ENCODE assay signal across 19 cellular contexts in the genomic region with DNA sequence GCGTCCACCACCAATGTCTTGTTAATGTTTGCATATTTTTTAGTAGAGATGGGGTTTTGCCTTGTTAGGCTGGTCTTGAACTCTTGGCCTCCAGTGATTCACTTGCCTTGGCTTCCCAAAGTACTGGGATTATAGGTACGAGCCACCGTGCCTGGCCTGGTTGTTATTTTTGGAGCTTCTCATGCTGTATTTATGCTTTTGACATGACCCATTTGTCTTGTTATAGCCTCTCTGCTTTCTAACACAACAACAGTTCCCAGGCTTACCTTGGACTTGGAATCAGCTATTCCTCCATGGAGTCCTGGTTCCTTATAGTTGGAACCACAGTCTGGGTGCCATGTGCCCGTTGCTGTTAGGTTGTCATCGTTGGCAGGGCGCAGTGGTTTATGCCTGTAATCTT. TPM values are rescaled to one million over a fixed set of nuclear protein-coding genes. Genes with fewer than 3 reads are reported as not detected.
DNase-seq lines count a peak whose midpoint lies in the region; ATAC-seq and TF ChIP-seq lines count a peak whose summit lies in the region.
"Had no signal": no experiment of that assay in that cellular context is flagged by ENCODE, and none has a peak within 500 bp of the region (broad histone marks: within the 10 kb centered on the region; RNA-seq: fewer than 3 reads in every experiment).

No MANE protein-coding gene starts in this region.

- CTCF ChIA-PET in MCF 10A (lab: Yijun Ruan, JAX) = interaction anchor here (0.6 to 1.2 kb wide), 2 partner anchors 13 to 880 kb away, joined by 3 read pairs; no protein-coding TSS in a partner anchor
- CTCF ChIA-PET in CD8-positive, alpha-beta memory T cell (lab: Charles Lee) = no interaction called here
- CTCF ChIA-PET in PC-9 (lab: Charles Lee) = no interaction called here

- no peaks in the 10 kb centered on the region for H4K20me1 ChIP-seq in PC-9 (ENCODE audit: insufficient read depth)

- ATAC-seq in stimulated activated effector memory CD8-positive, alpha-beta T cell treated with anti-CD3 and anti-CD28 coated beads, Interleukin-12 subunit alpha, Interleukin-12 subunit beta, amount 100 ng/mL, for 72 hours = no peak
- ATAC-seq: HepG2 had no signal

- BruUV-seq in MCF 10A (replicated peaks; lab: Mats Ljungman, UMichigan) (no TSS peak), PC-9 (replicated peaks; lab: Mats Ljungman, UMichigan) (no TSS peak)

- H3K36me3 ChIP-seq in breast epithelium (peaks cover 5% of the 10 kb centered on the region), HAP-1 (replicated peaks) (peaks cover 45% of the 10 kb centered on the region), PC-9 (ENCODE audit: low read depth) (peaks cover 21% of the 10 kb centered on the region; the same call in 1 of the 2 replicates)
- H3K36me3 ChIP-seq in CD8-positive, alpha-beta memory T cell (ENCODE audit: insufficient read depth, low read length) = peaks cover 25% of the 10 kb centered on the region

- no peak overlapping the region for H2AFZ ChIP-seq in PC-9

- H3K27me3 Mint-ChIP-seq in MCF 10A (ENCODE audit: insufficient read depth, unreplicated experiment) (no peaks in the 10 kb centered on the region), immature natural killer cell (ENCODE audit: low read depth in 3 of 3) (peaks cover 0 to 2% (median 1%) of the 10 kb centered on the region in 3 donors)
- H3K27me3 Mint-ChIP-seq in CD8-positive, alpha-beta memory T cell = no peaks in the 10 kb centered on the region
- H3K27me3 Mint-ChIP-seq: CD4-positive, alpha-beta T cell had no signal

- no peak for TF ChIP-seq POLR2A in breast epithelium (IDR thresholded peaks at IDR 0.05)

- 0 out of 2 replicates have a peak, but pooled peaks cover 3% of the 10 kb centered on the region for H3K79me2 ChIP-seq in PC-9 (ENCODE audit: low read depth)

- peak overlapping the region; percentile 9 for H3K27ac Mint-ChIP-seq in MCF 10A (ENCODE audit: low read depth, unreplicated experiment)
- H3K27ac Mint-ChIP-seq in CD8-positive, alpha-beta memory T cell = peak overlapping the region in 5 of 8 donors; percentile 16 to 76 (median 69)
- peak overlapping the region in 4 of 6 donors; percentile 8 to 67 (median 22) for H3K27ac Mint-ChIP-seq in immature natural killer cell
- H3K27ac Mint-ChIP-seq in stimulated activated effector memory CD8-positive, alpha-beta T cell treated with anti-CD3 and anti-CD28 coated beads, Interleukin-12 subunit alpha, Interleukin-12 subunit beta, amount 100 ng/mL, for 72 hours = peak overlapping the region; percentile 48
- H3K27ac Mint-ChIP-seq: HFFc6 had no signal

- no peak overlapping the region for H3K4me3 ChIP-seq in breast epithelium
- no peak overlapping the region for H3K4me3 ChIP-seq in CD8-positive, alpha-beta memory T cell (ENCODE audit: low read length)
- no peak overlapping the region for H3K4me3 ChIP-seq in HAP-1
- H3K4me3 ChIP-seq in PC-9 = no peak overlapping the region
- H3K4me3 ChIP-seq: BLaER1 treated with 17β-estradiol and CSF1 and Interleukin-3, amounts not matched to agents 10 nM and 100 nM had no signal

- TF ChIP-seq CTCF in MCF 10A (IDR thresholded peaks at IDR 0.05; ENCODE audit: unreplicated experiment) (no peak), breast epithelium (IDR thresholded peaks at IDR 0.05) (no peak), PC-9 (conservative IDR thresholded peaks at IDR 0.05) (no peak)

- in situ Hi-C loops in HAP-1 (cut with MboI; ENCODE audit: low sequenced_read_pairs) = loop anchor here (25.0 kb wide), 1 partner anchor 804 kb away; no protein-coding TSS in a partner anchor

- POLR2A ChIA-PET in MCF 10A (lab: Yijun Ruan, JAX) = interaction anchor here (0.7 to 1.1 kb wide), 2 partner anchors 9 to 29 kb away, joined by 3 to 4 read pairs; no protein-coding TSS in a partner anchor
- POLR2A ChIA-PET in CD8-positive, alpha-beta memory T cell (lab: Charles Lee) = no interaction called here
- POLR2A ChIA-PET in PC-9 (lab: Charles Lee; ENCODE audit: unreplicated experiment) = no interaction called here

- H3K4me1 Mint-ChIP-seq in MCF 10A (ENCODE audit: insufficient read depth, unreplicated experiment) = peaks cover 6% of the 10 kb centered on the region
- peaks cover under 1 to 11% (median 3%) of the 10 kb centered on the region in 3 donors for H3K4me1 Mint-ChIP-seq in CD8-positive, alpha-beta memory T cell
- peaks cover 3 to 10% of the 10 kb centered on the region in 2 donors for H3K4me1 Mint-ChIP-seq in immature natural killer cell
- peaks cover 1% of the 10 kb centered on the region for H3K4me1 Mint-ChIP-seq in stimulated activated effector memory CD8-positive, alpha-beta T cell treated with anti-CD3 and anti-CD28 coated beads, Interleukin-12 subunit alpha, Interleukin-12 subunit beta, amount 100 ng/mL, for 72 hours

- H3K9me3 Mint-ChIP-seq in MCF 10A (ENCODE audit: unreplicated experiment) (no peaks in the 10 kb centered on the region), immature natural killer cell (no peaks in the 10 kb centered on the region)
- peaks cover 0 to 9% (median 2%) of the 10 kb centered on the region in 5 donors for H3K9me3 Mint-ChIP-seq in CD8-positive, alpha-beta memory T cell
- peaks cover 2% of the 10 kb centered on the region for H3K9me3 Mint-ChIP-seq in stimulated activated effector memory CD8-positive, alpha-beta T cell treated with anti-CD3 and anti-CD28 coated beads, Interleukin-12 subunit alpha, Interleukin-12 subunit beta, amount 100 ng/mL, for 72 hours
- H3K9me3 Mint-ChIP-seq: HFFc6 had no signal

- H3K36me3 Mint-ChIP-seq in MCF 10A (ENCODE audit: insufficient read depth, unreplicated experiment) = peaks cover 88% of the 10 kb centered on the region
- H3K36me3 Mint-ChIP-seq in CD8-positive, alpha-beta memory T cell = peaks cover 16 to 76% (median 26%) of the 10 kb centered on the region in 3 donors
- H3K36me3 Mint-ChIP-seq in immature natural killer cell = peaks cover 32 to 46% (median 40%) of the 10 kb centered on the region in 3 donors
- peaks cover 99% of the 10 kb centered on the region for H3K36me3 Mint-ChIP-seq in stimulated activated effector memory CD8-positive, alpha-beta T cell treated with anti-CD3 and anti-CD28 coated beads, Interleukin-12 subunit alpha, Interleukin-12 subunit beta, amount 100 ng/mL, for 72 hours

- H3K4me3 Mint-ChIP-seq in MCF 10A (ENCODE audit: unreplicated experiment) (no peak overlapping the region), immature natural killer cell (no peak overlapping the region)
- no peak overlapping the region for H3K4me3 Mint-ChIP-seq in CD8-positive, alpha-beta memory T cell
- no peak overlapping the region for H3K4me3 Mint-ChIP-seq in stimulated activated effector memory CD8-positive, alpha-beta T cell treated with anti-CD3 and anti-CD28 coated beads, Interleukin-12 subunit alpha, Interleukin-12 subunit beta, amount 100 ng/mL, for 72 hours
- H3K4me3 Mint-ChIP-seq: CD4-positive, alpha-beta T cell; HFFc6 had no signal

- H3F3A ChIP-seq in PC-9 (ENCODE audit: insufficient read depth, low read depth) = peaks cover 18% of the 10 kb centered on the region

- intact Hi-C loops in MCF 10A (cut with micrococcal nuclease) = no loop called here
- intact Hi-C loops in breast epithelium (cut with DNase I; ENCODE audit: low total_unique reads) = no loop called here
- intact Hi-C loops in PC-9 (cut with micrococcal nuclease; ENCODE audit: unreplicated experiment) = no loop called here

- H3K9me3 ChIP-seq in breast epithelium (no peaks in the 10 kb centered on the region), HAP-1 (no peaks in the 10 kb centered on the region), PC-9 (ENCODE audit: insufficient read depth, low read depth) (no peaks in the 10 kb centered on the region)
- H3K9me3 ChIP-seq in CD8-positive, alpha-beta memory T cell (ENCODE audit: low read length) = no peaks in the 10 kb centered on the region

- no peaks in the 10 kb centered on the region for H3K9me2 ChIP-seq in PC-9 (ENCODE audit: insufficient read depth)

- H3K4me2 ChIP-seq in PC-9 = no peak overlapping the region
- H3K4me2 ChIP-seq: BLaER1 treated with 17β-estradiol and CSF1 and Interleukin-3, amounts not matched to agents 10 nM and 100 nM had no signal

- H3K4me1 ChIP-seq in breast epithelium (no peaks in the 10 kb centered on the region), HAP-1 (no peaks in the 10 kb centered on the region), PC-9 (replicated peaks; ENCODE audit: insufficient read depth) (0 out of 2 replicates have a peak, but pooled peaks cover 8% of the 10 kb centered on the region)
- H3K4me1 ChIP-seq in CD8-positive, alpha-beta memory T cell (ENCODE audit: insufficient read depth, low read length) = no peaks in the 10 kb centered on the region
- H3K4me1 ChIP-seq: BLaER1 treated with 17β-estradiol and CSF1 and Interleukin-3, amounts not matched to agents 10 nM and 100 nM had no signal

- H3K27ac ChIP-seq in breast epithelium (no peak overlapping the region), PC-9 (no peak overlapping the region)
- no peak overlapping the region for H3K27ac ChIP-seq in CD8-positive, alpha-beta memory T cell (ENCODE audit: low read depth, low read length)
- H3K27ac ChIP-seq: BLaER1 treated with 17β-estradiol and CSF1 and Interleukin-3, amounts not matched to agents 10 nM and 100 nM had no signal

- H3K27me3 ChIP-seq in breast epithelium (no peaks in the 10 kb centered on the region), HAP-1 (ENCODE audit: low read depth) (no peaks in the 10 kb centered on the region), PC-9 (ENCODE audit: insufficient read depth, low read depth) (no peaks in the 10 kb centered on the region)
- no peaks in the 10 kb centered on the region for H3K27me3 ChIP-seq in CD8-positive, alpha-beta memory T cell (ENCODE audit: insufficient read depth, low read length, poor library complexity, severe bottlenecking)
- H3K27me3 ChIP-seq: BLaER1 treated with 17β-estradiol and CSF1 and Interleukin-3, amounts not matched to agents 10 nM and 100 nM had no signal

- DNase-seq in MCF 10A (ENCODE audit: unreplicated experiment) (no peak), breast epithelium (ENCODE audit: low spot score in 2 of 2) (no peak), immature natural killer cell (no peak), NCI-H446 treated with DMSO at 0.1 percent for 48 hours (lab: John Stamatoyannopoulos, UW) (no peak), HAP-1 (ENCODE audit: low spot score in 2 of 2) (no peak), PC-9 (no peak)
- DNase-seq in CD8-positive, alpha-beta memory T cell = no peak
- no peak for DNase-seq in stimulated activated effector memory CD8-positive, alpha-beta T cell treated with anti-CD3 and anti-CD28 coated beads, Interleukin-12 subunit alpha, Interleukin-12 subunit beta, amount 100 ng/mL, for 72 hours (ENCODE audit: low spot score in 2 of 2)
- DNase-seq: ACHN; CD4-positive, alpha-beta T cell; COR-L47; DMS153; DMS79 treated with DMSO at 0.1 percent for 48 hours; EL; GOT3; HCEC 1CT; HFFc6 had no signal

RNA-seq across cellular contexts. Expression of gene ZNF410, which starts 29.7 kb away (rescaled TPM):
- total RNA-seq in MCF 10A (2022) (74.0 and 76.0 TPM in 2 replicates), breast epithelium (10 to 100 TPM; 47.8 to 71.1 (median 59.0) TPM), PC-9 (2021) (38.6 and 40.2 TPM in 2 replicates)
- 10 to 100 TPM; 65.2 to 72.4 TPM for total RNA-seq in CD8-positive, alpha-beta memory T cell
- polyA plus RNA-seq in CD8-positive, alpha-beta memory T cell = 76.4 TPM
- polyA plus RNA-seq in immature natural killer cell = 10 to 100 TPM; 72.6 to 88.0 (median 86.1) TPM

RNA-seq across cellular contexts. Expression of gene FAM161B, which starts 33.6 kb away (rescaled TPM):
- total RNA-seq in MCF 10A (2022) (2.1 and 3.0 TPM in 2 replicates), breast epithelium (10 to 100 TPM in 2 of 3 donors, 1 to 10 TPM in 1; 4.5 to 12.3 (median 11.1) TPM), PC-9 (2021) (1.6 TPM in 2 replicates)
- 1 to 10 TPM; 1.7 to 2.1 TPM for total RNA-seq in CD8-positive, alpha-beta memory T cell
- polyA plus RNA-seq in CD8-positive, alpha-beta memory T cell = 3.3 TPM
- polyA plus RNA-seq in immature natural killer cell = 1 to 10 TPM in 2 of 3 donors, under 1 TPM in 1; 0.91 to 3.6 (median 1.6) TPM

RNA-seq across cellular contexts. Expression of gene COQ6, which starts 33.8 kb away (rescaled TPM):
- 25.0 and 25.5 TPM in 2 replicates for total RNA-seq in MCF 10A (2022)
- total RNA-seq in breast epithelium = 10 to 100 TPM; 37.9 to 64.8 (median 46.9) TPM
- total RNA-seq in CD8-positive, alpha-beta memory T cell = 10 to 100 TPM; 20.9 to 22.1 TPM
- 18.5 TPM for polyA plus RNA-seq in CD8-positive, alpha-beta memory T cell
- 10 to 100 TPM; 11.2 to 16.6 (median 16.1) TPM for polyA plus RNA-seq in immature natural killer cell
- total RNA-seq in PC-9 (2021) = 25.4 and 25.7 TPM in 2 replicates

Comparison
In these comparisons a context has a peak if more than half of its experiments do, and no peak if none do; other contexts are left out.
1. H3K27ac Mint-ChIP-seq: peak in every context shown above with its lines; median percentile 69 in CD8-positive, alpha-beta memory T cell; 48 in stimulated activated effector memory CD8-positive, alpha-beta T cell treated with anti-CD3 and anti-CD28 coated beads, Interleukin-12 subunit alpha, Interleukin-12 subunit beta, amount 100 ng/mL, for 72 hours; 22 in immature natural killer cell; 9 in MCF 10A.